8 cellular contexts compared by ENCODE assay signal in the genomic region with DNA sequence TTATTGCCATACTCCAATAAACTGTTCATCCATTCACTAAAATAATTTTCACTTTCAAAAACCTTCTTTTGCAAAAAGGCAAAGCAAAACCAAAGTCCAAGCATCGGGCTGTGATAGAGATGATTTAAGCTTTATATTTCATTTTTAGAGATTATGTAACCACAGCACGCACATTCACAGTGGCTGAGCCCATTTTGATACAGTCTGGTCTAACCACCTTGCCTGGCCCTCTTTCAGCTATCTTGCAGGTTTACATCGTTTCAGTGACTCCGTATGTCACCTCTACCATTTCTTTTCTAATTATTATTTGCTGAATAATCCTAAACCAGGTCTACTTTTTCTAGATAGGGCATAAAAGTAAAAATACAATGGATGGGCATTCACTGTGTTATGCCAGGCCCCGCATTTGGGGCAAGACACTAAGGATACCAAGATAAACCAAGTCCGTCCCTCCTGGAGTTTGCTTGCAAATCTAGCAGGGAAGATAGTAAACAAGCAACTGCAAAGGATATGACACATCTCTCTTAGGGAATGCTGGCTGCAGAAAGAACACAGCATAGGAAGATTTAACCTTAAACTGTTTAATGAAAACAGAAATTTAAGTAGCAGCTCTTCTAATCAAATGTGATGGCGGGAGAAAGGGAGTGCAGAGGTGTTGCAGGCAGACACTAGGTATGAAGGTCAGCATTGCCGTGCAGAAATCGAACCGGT. TPM values are rescaled to one million over a fixed set of nuclear protein-coding genes. Genes with fewer than 3 reads are reported as not detected.
DNase-seq lines count a peak whose midpoint lies in the region.

No MANE protein-coding gene starts in this region.

- DNase-seq in activated CD4-positive, alpha-beta T cell treated with anti-CD3 and anti-CD28 coated beads, Interleukin-2, amount 10 ng/mL, durations not matched to agents 24 days and 14 days, result no peak
- no peak for DNase-seq in activated CD4-positive, alpha-beta T cell treated with anti-CD3 and anti-CD28 coated beads, Interleukin-2, amount 50 U/mL, for 48 hours
- DNase-seq in activated naive CD8-positive, alpha-beta T cell treated with anti-CD3 and anti-CD28 coated beads for 36 hours, result no peak
- peak; percentile 15 for DNase-seq in inferior parietal cortex (ENCODE audit: extremely low spot score)
- DNase-seq in NCI-H446 treated with DMSO at 0.1 percent for 48 hours (lab: John Stamatoyannopoulos, UW), result no peak
- no peak for DNase-seq in head of caudate nucleus
- DNase-seq in putamen (ENCODE audit: low spot score), result no peak

- no peaks in the 10 kb centered on the region for H3K36me3 ChIP-seq in thymus (ENCODE audit: control insufficient read depth, insufficient read depth)

- no peaks in the 10 kb centered on the region for H3K9me3 Mint-ChIP-seq in activated CD4-positive, alpha-beta T cell treated with anti-CD3 and anti-CD28 coated beads, Interleukin-2, amount 10 ng/mL, durations not matched to agents 24 days and 14 days
- no peaks in the 10 kb centered on the region for H3K9me3 Mint-ChIP-seq in activated naive CD8-positive, alpha-beta T cell treated with anti-CD3 and anti-CD28 coated beads for 36 hours

- H3K4me1 ChIP-seq in thymus (ENCODE audit: control insufficient read depth, insufficient read depth, low read length), result peaks cover 21% of the 10 kb centered on the region

- H3K27ac ChIP-seq in thymus (ENCODE audit: low read depth), result peak overlapping the region; percentile 96

- no peaks in the 10 kb centered on the region for H3K27me3 ChIP-seq in thymus (ENCODE audit: control insufficient read depth, insufficient read depth)

- H3K4me3 Mint-ChIP-seq in activated CD4-positive, alpha-beta T cell treated with anti-CD3 and anti-CD28 coated beads, Interleukin-2, amount 10 ng/mL, durations not matched to agents 24 days and 14 days, result peak overlapping the region; percentile 98
- H3K4me3 Mint-ChIP-seq in activated naive CD8-positive, alpha-beta T cell treated with anti-CD3 and anti-CD28 coated beads for 36 hours, result peak overlapping the region; percentile 93

- H3K27ac Mint-ChIP-seq in activated CD4-positive, alpha-beta T cell treated with anti-CD3 and anti-CD28 coated beads, Interleukin-2, amount 10 ng/mL, durations not matched to agents 24 days and 14 days, result peak overlapping the region; percentile 90
- H3K27ac Mint-ChIP-seq in activated naive CD8-positive, alpha-beta T cell treated with anti-CD3 and anti-CD28 coated beads for 36 hours, result peak overlapping the region; percentile 92

- H3K27me3 Mint-ChIP-seq in activated CD4-positive, alpha-beta T cell treated with anti-CD3 and anti-CD28 coated beads, Interleukin-2, amount 10 ng/mL, durations not matched to agents 24 days and 14 days, result no peaks in the 10 kb centered on the region
- no peaks in the 10 kb centered on the region for H3K27me3 Mint-ChIP-seq in activated naive CD8-positive, alpha-beta T cell treated with anti-CD3 and anti-CD28 coated beads for 36 hours

- peaks cover 41% of the 10 kb centered on the region for H3K36me3 Mint-ChIP-seq in activated CD4-positive, alpha-beta T cell treated with anti-CD3 and anti-CD28 coated beads, Interleukin-2, amount 10 ng/mL, durations not matched to agents 24 days and 14 days (ENCODE audit: low read depth)
- H3K36me3 Mint-ChIP-seq in activated naive CD8-positive, alpha-beta T cell treated with anti-CD3 and anti-CD28 coated beads for 36 hours, result peaks cover 44% of the 10 kb centered on the region

- H3K9me3 ChIP-seq in thymus (ENCODE audit: control insufficient read depth), result no peaks in the 10 kb centered on the region

- WGBS in thymus, result 60% methylated on average over 10 of the region's 10 CpGs

- peak overlapping the region; percentile 59 for H3K4me3 ChIP-seq in thymus (ENCODE audit: low read length)

- intact Hi-C loops in activated CD4-positive, alpha-beta T cell treated with anti-CD3 and anti-CD28 coated beads, Interleukin-2, amount 10 ng/mL, durations not matched to agents 24 days and 14 days (cut with micrococcal nuclease), result loop anchor here (2.0 to 5.0 kb wide), 6 partner anchors 65 to 1205 kb away; partner anchors contain the start of genes ACSL1, CCDC110 and CDKN2AIP
- intact Hi-C loops in head of caudate nucleus (cut with DNase I), result loop anchor here (5.0 kb wide), 3 partner anchors 85 to 375 kb away; partner anchors contain the start of genes ACSL1 and CENPU

- H3K4me1 Mint-ChIP-seq in activated CD4-positive, alpha-beta T cell treated with anti-CD3 and anti-CD28 coated beads, Interleukin-2, amount 10 ng/mL, durations not matched to agents 24 days and 14 days, result peaks cover 54% of the 10 kb centered on the region
- H3K4me1 Mint-ChIP-seq in activated naive CD8-positive, alpha-beta T cell treated with anti-CD3 and anti-CD28 coated beads for 36 hours, result peaks cover 49% of the 10 kb centered on the region

RNA-seq across cellular contexts. Expression of gene CASP3, which starts 1.7 kb away (rescaled TPM):
- 84.8 and 89.8 TPM in 2 replicates for total RNA-seq in activated CD4-positive, alpha-beta T cell treated with anti-CD3 and anti-CD28 coated beads, Interleukin-2, amount 10 ng/mL, durations not matched to agents 24 days and 14 days
- 10 to 100 TPM; 72.0 to 72.2 TPM for total RNA-seq in activated naive CD8-positive, alpha-beta T cell treated with anti-CD3 and anti-CD28 coated beads for 36 hours
- 37.9 TPM for polyA plus RNA-seq in thymus

RNA-seq across cellular contexts. Expression of gene PRIMPOL, which starts 2.0 kb away (rescaled TPM):
- total RNA-seq in activated CD4-positive, alpha-beta T cell treated with anti-CD3 and anti-CD28 coated beads, Interleukin-2, amount 10 ng/mL, durations not matched to agents 24 days and 14 days, result 14.7 and 17.6 TPM in 2 replicates
- total RNA-seq in activated naive CD8-positive, alpha-beta T cell treated with anti-CD3 and anti-CD28 coated beads for 36 hours, result 10 to 100 TPM; 17.7 to 18.1 TPM
- 59.0 TPM for polyA plus RNA-seq in thymus
